9 cellular contexts compared by ENCODE assay signal in genomic region chr11:82676483-82677094, GRCh38. TPM values are rescaled to one million over a fixed set of nuclear protein-coding genes. Genes with fewer than 3 reads are reported as not detected.
DNase-seq lines count a peak whose midpoint lies in the region; ATAC-seq and TF ChIP-seq lines count a peak whose summit lies in the region.
"Had no signal": no experiment of that assay in that cellular context is flagged by ENCODE, and none has a peak within 500 bp of the region (broad histone marks: within the 10 kb centered on the region; RNA-seq: fewer than 3 reads in every experiment).

No MANE protein-coding gene starts in this region.

- H3K27ac ChIP-seq in DND-41 (ENCODE audit: low read length) (no peak overlapping the region), lower lobe of right lung (no peak overlapping the region)

- H3K27me3 ChIP-seq in DND-41 (ENCODE audit: insufficient read depth, low read length, poor library complexity) (no peaks in the 10 kb centered on the region), lower lobe of right lung (ENCODE audit: low read depth) (peaks cover 4% of the 10 kb centered on the region)

- H3K4me3 ChIP-seq in DND-41 (ENCODE audit: low read depth in 1 of 2, low read length in 2 of 2) (no peak overlapping the region), WI38 (ENCODE audit: low read depth, low read length) (no peak overlapping the region), lower lobe of right lung (no peak overlapping the region)

- POLR2A ChIA-PET in HEK293T (lab: Yijun Ruan, JAX) = interaction anchor here (0.6 kb wide), 1 partner anchor 183 kb away, joined by 5 read pairs; no protein-coding TSS in a partner anchor

- H3K4me1 ChIP-seq in DND-41 (ENCODE audit: insufficient read depth, low read length) (no peaks in the 10 kb centered on the region), lower lobe of right lung (no peaks in the 10 kb centered on the region)

- no peaks in the 10 kb centered on the region for H3K9me3 ChIP-seq in DND-41 (ENCODE audit: insufficient read depth, low read length, severe bottlenecking)
- no peaks in the 10 kb centered on the region for H3K9me3 ChIP-seq in lower lobe of right lung

- TF ChIP-seq CTCF in DND-41 (IDR thresholded peaks at IDR 0.05; ENCODE audit: borderline replicate concordance, extremely low read depth, low read length, poor library complexity, severe bottlenecking) (peak; percentile 49), WI38 (IDR thresholded peaks at IDR 0.05; ENCODE audit: low read depth, low read length) (peak; percentile 24; the same call in 1 of the 2 replicates), lower lobe of right lung (IDR thresholded peaks at IDR 0.05) (peak; percentile 25)

- H4K20me1 ChIP-seq in DND-41 (ENCODE audit: insufficient read depth, low read length) = no peaks in the 10 kb centered on the region

- no peaks in the 10 kb centered on the region for H3K79me2 ChIP-seq in DND-41 (ENCODE audit: insufficient read depth, low read length)

- H3K36me3 ChIP-seq in DND-41 (ENCODE audit: insufficient read depth, low read length) (no peaks in the 10 kb centered on the region), lower lobe of right lung (no peaks in the 10 kb centered on the region)

- H2AFZ ChIP-seq in DND-41 (ENCODE audit: low read depth, low read length) = no peak overlapping the region

- no peak for ATAC-seq in DND-41 (ENCODE audit: insufficient read depth, low read depth)
- ATAC-seq in lower lobe of right lung = no peak
- no peak for ATAC-seq in GM19452 (IDR thresholded peaks at IDR 0.05; ENCODE audit: unreplicated experiment)

- no peak overlapping the region for H3K9ac ChIP-seq in DND-41 (ENCODE audit: low read depth, low read length)

- no peak overlapping the region for H3K4me2 ChIP-seq in DND-41 (ENCODE audit: insufficient read depth, low read length)

- intact Hi-C loops in lower lobe of right lung (cut with DNase I) (no loop called here), head of caudate nucleus (cut with DNase I) (no loop called here)

- CTCF ChIA-PET in HEK293T (lab: Yijun Ruan, JAX) = no interaction called here

- DNase-seq in DND-41 (no peak), HEK293T (ENCODE audit: extremely low spot score) (no peak), lower lobe of right lung (no peak), iPS-NIHi7 (ENCODE audit: extremely low spot score) (no peak), head of caudate nucleus (no peak), putamen (ENCODE audit: low spot score) (no peak)
- DNase-seq: islet precursor cell had no signal

TF ChIP-seq in HEK293T, 16 proteins besides CTCF, POLR2A, EP300 and RAD21:
- TF ChIP-seq ZNF384 (IDR thresholded peaks at IDR 0.05) (no peak), PKNOX1 (IDR thresholded peaks at IDR 0.05) (peak; percentile 57), CTBP1 (IDR thresholded peaks at IDR 0.05; ENCODE audit: borderline replicate concordance) (no peak), NFRKB (IDR thresholded peaks at IDR 0.05) (no peak), TARDBP (IDR thresholded peaks at IDR 0.05) (no peak), FOXM1 (IDR thresholded peaks at IDR 0.05; ENCODE audit: borderline replicate concordance) (no peak)
TF ChIP-seq in HEK293T: peak in this region for 1.

RNA-seq across cellular contexts. Expression of gene FAM181B, which starts 57.1 kb away (rescaled TPM):
- total RNA-seq in lower lobe of right lung = 0.09 TPM
